In the genomic region with DNA sequence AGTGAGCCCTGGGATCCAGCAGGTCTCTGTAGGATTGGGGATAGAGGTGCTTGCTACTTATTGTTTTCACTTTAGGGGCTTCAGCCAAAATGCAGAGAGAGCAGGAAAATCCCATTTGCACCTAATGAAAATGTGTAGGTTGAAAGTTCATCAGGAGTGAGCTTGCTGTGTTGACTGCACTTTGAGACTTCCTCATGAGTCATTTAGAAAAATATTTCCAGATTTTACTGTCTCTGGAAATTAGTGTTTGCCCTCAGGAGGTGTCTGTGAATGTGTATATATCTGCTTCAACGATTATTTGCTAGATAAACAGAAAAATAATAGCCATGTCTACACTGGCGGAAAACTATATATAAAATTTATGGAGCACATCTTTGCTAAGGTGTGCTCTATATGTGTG, we compare ENCODE assay signal across 1 cellular context.
TF ChIP-seq lines count a peak whose summit lies in the region.

No MANE protein-coding gene starts in this region.

TF ChIP-seq in HepG2, 621 proteins besides CTCF, POLR2A, EP300 and RAD21 (continued from another document and continues in another):
- TF ChIP-seq, protein P1, sequence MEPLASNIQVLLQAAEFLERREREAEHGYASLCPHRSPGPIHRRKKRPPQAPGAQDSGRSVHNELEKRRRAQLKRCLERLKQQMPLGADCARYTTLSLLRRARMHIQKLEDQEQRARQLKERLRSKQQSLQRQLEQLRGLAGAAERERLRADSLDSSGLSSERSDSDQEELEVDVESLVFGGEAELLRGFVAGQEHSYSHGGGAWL (CRISPR knock-in tag; IDR thresholded peaks at IDR 0.05) = no peak
- no peak for TF ChIP-seq ZNF337 (CRISPR knock-in tag; IDR thresholded peaks at IDR 0.05; ENCODE audit: borderline replicate concordance, low read depth)
- TF ChIP-seq MAFK (conservative IDR thresholded peaks at IDR 0.05 in 1 of 2, IDR thresholded peaks at IDR 0.05 in 1 of 2; ENCODE audit: low read length in 2 of 2) = peak in 1 of 2 experiments; percentile 37; a peak in 1 of 4 replicates
- no peak for TF ChIP-seq ZNF383 (CRISPR knock-in tag; IDR thresholded peaks at IDR 0.05; ENCODE audit: borderline replicate concordance)
- no peak for TF ChIP-seq ZNF496 (CRISPR knock-in tag; IDR thresholded peaks at IDR 0.05; ENCODE audit: insufficient replicate concordance)
- no peak for TF ChIP-seq MYNN (CRISPR knock-in tag; IDR thresholded peaks at IDR 0.05; ENCODE audit: low read depth)
- TF ChIP-seq, protein P2, sequence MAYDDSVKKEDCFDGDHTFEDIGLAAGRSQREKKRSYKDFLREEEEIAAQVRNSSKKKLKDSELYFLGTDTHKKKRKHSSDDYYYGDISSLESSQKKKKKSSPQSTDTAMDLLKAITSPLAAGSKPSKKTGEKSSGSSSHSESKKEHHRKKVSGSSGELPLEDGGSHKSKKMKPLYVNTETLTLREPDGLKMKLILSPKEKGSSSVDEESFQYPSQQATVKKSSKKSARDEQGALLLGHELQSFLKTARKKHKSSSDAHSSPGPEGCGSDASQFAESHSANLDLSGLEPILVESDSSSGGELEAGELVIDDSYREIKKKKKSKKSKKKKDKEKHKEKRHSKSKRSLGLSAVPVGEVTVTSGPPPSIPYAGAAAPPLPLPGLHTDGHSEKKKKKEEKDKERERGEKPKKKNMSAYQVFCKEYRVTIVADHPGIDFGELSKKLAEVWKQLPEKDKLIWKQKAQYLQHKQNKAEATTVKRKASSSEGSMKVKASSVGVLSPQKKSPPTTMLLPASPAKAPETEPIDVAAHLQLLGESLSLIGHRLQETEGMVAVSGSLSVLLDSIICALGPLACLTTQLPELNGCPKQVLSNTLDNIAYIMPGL (CRISPR knock-in tag; IDR thresholded peaks at IDR 0.05; ENCODE audit: borderline replicate concordance in 1 of 2, low read depth in 1 of 2) = no peak
- TF ChIP-seq, protein P3, sequence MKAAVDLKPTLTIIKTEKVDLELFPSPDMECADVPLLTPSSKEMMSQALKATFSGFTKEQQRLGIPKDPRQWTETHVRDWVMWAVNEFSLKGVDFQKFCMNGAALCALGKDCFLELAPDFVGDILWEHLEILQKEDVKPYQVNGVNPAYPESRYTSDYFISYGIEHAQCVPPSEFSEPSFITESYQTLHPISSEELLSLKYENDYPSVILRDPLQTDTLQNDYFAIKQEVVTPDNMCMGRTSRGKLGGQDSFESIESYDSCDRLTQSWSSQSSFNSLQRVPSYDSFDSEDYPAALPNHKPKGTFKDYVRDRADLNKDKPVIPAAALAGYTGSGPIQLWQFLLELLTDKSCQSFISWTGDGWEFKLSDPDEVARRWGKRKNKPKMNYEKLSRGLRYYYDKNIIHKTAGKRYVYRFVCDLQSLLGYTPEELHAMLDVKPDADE (CRISPR knock-in tag; IDR thresholded peaks at IDR 0.05) = no peak
- TF ChIP-seq, protein P4, sequence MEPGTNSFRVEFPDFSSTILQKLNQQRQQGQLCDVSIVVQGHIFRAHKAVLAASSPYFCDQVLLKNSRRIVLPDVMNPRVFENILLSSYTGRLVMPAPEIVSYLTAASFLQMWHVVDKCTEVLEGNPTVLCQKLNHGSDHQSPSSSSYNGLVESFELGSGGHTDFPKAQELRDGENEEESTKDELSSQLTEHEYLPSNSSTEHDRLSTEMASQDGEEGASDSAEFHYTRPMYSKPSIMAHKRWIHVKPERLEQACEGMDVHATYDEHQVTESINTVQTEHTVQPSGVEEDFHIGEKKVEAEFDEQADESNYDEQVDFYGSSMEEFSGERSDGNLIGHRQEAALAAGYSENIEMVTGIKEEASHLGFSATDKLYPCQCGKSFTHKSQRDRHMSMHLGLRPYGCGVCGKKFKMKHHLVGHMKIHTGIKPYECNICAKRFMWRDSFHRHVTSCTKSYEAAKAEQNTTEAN (CRISPR knock-in tag; conservative IDR thresholded peaks at IDR 0.05) = no peak
- TF ChIP-seq CEBPB (IDR thresholded peaks at IDR 0.05; ENCODE audit: borderline replicate concordance, low read depth, low read length) = no peak
- TF ChIP-seq FOSL2 (CRISPR knock-in tag; IDR thresholded peaks at IDR 0.05) = peak; percentile 70
- no peak for TF ChIP-seq SKI (IDR thresholded peaks at IDR 0.05; ENCODE audit: partially characterized antibody)
- TF ChIP-seq ZNF251 (CRISPR knock-in tag; IDR thresholded peaks at IDR 0.05) = no peak
- TF ChIP-seq SIX1 (CRISPR knock-in tag; IDR thresholded peaks at IDR 0.05; ENCODE audit: borderline replicate concordance) = no peak
- TF ChIP-seq ELF3 (CRISPR knock-in tag; IDR thresholded peaks at IDR 0.05) = peak; percentile 78
- no peak for TF ChIP-seq ZNF143 (CRISPR knock-in tag; IDR thresholded peaks at IDR 0.05)
- TF ChIP-seq GATA4 (IDR thresholded peaks at IDR 0.05; ENCODE audit: borderline replicate concordance, low read depth) = no peak
- TF ChIP-seq KDM5A (IDR thresholded peaks at IDR 0.05; ENCODE audit: borderline replicate concordance, low read length) = no peak
- no peak for TF ChIP-seq MIER3 (CRISPR knock-in tag; IDR thresholded peaks at IDR 0.05; ENCODE audit: borderline replicate concordance)
- TF ChIP-seq ZNF180 (CRISPR knock-in tag; IDR thresholded peaks at IDR 0.05; ENCODE audit: borderline replicate concordance, low read depth) = no peak
- TF ChIP-seq ZNF619 (CRISPR knock-in tag; IDR thresholded peaks at IDR 0.05) = no peak
- no peak for TF ChIP-seq FOXC1 (CRISPR knock-in tag; IDR thresholded peaks at IDR 0.05; ENCODE audit: borderline replicate concordance)
- TF ChIP-seq ZNF382 (CRISPR knock-in tag; IDR thresholded peaks at IDR 0.05; ENCODE audit: borderline replicate concordance) = no peak
- no peak for TF ChIP-seq ZBTB7A (CRISPR knock-in tag; IDR thresholded peaks at IDR 0.05)
- TF ChIP-seq, protein P5, sequence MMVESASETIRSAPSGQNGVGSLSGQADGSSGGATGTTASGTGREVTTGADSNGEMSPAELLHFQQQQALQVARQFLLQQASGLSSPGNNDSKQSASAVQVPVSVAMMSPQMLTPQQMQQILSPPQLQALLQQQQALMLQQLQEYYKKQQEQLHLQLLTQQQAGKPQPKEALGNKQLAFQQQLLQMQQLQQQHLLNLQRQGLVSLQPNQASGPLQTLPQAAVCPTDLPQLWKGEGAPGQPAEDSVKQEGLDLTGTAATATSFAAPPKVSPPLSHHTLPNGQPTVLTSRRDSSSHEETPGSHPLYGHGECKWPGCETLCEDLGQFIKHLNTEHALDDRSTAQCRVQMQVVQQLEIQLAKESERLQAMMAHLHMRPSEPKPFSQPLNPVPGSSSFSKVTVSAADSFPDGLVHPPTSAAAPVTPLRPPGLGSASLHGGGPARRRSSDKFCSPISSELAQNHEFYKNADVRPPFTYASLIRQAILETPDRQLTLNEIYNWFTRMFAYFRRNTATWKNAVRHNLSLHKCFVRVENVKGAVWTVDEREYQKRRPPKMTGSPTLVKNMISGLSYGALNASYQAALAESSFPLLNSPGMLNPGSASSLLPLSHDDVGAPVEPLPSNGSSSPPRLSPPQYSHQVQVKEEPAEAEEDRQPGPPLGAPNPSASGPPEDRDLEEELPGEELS (CRISPR knock-in tag; IDR thresholded peaks at IDR 0.05) = no peak
- TF ChIP-seq, protein P6, sequence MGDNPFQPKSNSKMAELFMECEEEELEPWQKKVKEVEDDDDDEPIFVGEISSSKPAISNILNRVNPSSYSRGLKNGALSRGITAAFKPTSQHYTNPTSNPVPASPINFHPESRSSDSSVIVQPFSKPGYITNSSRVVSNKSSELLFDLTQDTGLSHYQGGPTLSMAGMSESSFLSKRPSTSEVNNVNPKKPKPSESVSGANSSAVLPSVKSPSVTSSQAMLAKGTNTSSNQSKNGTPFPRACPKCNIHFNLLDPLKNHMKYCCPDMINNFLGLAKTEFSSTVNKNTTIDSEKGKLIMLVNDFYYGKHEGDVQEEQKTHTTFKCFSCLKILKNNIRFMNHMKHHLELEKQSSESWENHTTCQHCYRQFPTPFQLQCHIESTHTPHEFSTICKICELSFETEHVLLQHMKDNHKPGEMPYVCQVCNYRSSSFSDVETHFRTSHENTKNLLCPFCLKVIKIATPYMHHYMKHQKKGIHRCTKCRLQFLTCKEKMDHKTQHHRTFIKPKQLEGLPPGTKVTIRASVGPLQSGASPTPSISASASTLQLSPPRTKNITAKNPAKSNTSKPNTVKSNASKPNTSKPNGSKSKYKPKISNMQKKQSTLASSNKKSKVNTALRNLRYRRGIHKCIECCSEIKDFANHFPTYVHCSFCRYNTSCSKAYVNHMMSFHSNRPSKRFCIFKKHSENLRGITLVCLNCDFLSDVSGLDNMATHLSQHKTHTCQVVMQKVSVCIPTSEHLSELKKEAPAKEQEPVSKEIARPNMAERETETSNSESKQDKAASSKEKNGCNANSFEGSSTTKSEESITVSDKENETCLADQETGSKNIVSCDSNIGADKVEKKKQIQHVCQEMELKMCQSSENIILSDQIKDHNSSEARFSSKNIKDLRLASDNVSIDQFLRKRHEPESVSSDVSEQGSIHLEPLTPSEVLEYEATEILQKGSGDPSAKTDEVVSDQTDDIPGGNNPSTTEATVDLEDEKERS (CRISPR knock-in tag; IDR thresholded peaks at IDR 0.05) = no peak
- TF ChIP-seq RFX3 (CRISPR knock-in tag; IDR thresholded peaks at IDR 0.05) = no peak
- peak; percentile 33; the same call in 1 of the 2 replicates for TF ChIP-seq MIXL1 (CRISPR knock-in tag; IDR thresholded peaks at IDR 0.05)
- no peak for TF ChIP-seq KAT7 (CRISPR knock-in tag; IDR thresholded peaks at IDR 0.05; ENCODE audit: borderline replicate concordance)
- no peak for TF ChIP-seq ZNF510 (CRISPR knock-in tag; IDR thresholded peaks at IDR 0.05; ENCODE audit: low read depth)
- TF ChIP-seq, protein P7, sequence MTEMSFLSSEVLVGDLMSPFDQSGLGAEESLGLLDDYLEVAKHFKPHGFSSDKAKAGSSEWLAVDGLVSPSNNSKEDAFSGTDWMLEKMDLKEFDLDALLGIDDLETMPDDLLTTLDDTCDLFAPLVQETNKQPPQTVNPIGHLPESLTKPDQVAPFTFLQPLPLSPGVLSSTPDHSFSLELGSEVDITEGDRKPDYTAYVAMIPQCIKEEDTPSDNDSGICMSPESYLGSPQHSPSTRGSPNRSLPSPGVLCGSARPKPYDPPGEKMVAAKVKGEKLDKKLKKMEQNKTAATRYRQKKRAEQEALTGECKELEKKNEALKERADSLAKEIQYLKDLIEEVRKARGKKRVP (CRISPR knock-in tag; IDR thresholded peaks at IDR 0.05) = no peak
- TF ChIP-seq NFIC (IDR thresholded peaks at IDR 0.05; ENCODE audit: low read length) = no peak
- TF ChIP-seq MLLT10 (CRISPR knock-in tag; IDR thresholded peaks at IDR 0.05) = no peak
- TF ChIP-seq, protein P8, sequence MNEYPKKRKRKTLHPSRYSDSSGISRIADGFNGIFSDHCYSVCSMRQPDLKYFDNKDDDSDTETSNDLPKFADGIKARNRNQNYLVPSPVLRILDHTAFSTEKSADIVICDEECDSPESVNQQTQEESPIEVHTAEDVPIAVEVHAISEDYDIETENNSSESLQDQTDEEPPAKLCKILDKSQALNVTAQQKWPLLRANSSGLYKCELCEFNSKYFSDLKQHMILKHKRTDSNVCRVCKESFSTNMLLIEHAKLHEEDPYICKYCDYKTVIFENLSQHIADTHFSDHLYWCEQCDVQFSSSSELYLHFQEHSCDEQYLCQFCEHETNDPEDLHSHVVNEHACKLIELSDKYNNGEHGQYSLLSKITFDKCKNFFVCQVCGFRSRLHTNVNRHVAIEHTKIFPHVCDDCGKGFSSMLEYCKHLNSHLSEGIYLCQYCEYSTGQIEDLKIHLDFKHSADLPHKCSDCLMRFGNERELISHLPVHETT (CRISPR knock-in tag; conservative IDR thresholded peaks at IDR 0.05) = no peak
- TF ChIP-seq RXRA (CRISPR knock-in tag; IDR thresholded peaks at IDR 0.05) = no peak
- peak; percentile 69; the same call in 1 of the 2 replicates for TF ChIP-seq JUN (CRISPR knock-in tag; IDR thresholded peaks at IDR 0.05)
- TF ChIP-seq ZNF343 (CRISPR knock-in tag; IDR thresholded peaks at IDR 0.05) = no peak
- TF ChIP-seq, protein P9, sequence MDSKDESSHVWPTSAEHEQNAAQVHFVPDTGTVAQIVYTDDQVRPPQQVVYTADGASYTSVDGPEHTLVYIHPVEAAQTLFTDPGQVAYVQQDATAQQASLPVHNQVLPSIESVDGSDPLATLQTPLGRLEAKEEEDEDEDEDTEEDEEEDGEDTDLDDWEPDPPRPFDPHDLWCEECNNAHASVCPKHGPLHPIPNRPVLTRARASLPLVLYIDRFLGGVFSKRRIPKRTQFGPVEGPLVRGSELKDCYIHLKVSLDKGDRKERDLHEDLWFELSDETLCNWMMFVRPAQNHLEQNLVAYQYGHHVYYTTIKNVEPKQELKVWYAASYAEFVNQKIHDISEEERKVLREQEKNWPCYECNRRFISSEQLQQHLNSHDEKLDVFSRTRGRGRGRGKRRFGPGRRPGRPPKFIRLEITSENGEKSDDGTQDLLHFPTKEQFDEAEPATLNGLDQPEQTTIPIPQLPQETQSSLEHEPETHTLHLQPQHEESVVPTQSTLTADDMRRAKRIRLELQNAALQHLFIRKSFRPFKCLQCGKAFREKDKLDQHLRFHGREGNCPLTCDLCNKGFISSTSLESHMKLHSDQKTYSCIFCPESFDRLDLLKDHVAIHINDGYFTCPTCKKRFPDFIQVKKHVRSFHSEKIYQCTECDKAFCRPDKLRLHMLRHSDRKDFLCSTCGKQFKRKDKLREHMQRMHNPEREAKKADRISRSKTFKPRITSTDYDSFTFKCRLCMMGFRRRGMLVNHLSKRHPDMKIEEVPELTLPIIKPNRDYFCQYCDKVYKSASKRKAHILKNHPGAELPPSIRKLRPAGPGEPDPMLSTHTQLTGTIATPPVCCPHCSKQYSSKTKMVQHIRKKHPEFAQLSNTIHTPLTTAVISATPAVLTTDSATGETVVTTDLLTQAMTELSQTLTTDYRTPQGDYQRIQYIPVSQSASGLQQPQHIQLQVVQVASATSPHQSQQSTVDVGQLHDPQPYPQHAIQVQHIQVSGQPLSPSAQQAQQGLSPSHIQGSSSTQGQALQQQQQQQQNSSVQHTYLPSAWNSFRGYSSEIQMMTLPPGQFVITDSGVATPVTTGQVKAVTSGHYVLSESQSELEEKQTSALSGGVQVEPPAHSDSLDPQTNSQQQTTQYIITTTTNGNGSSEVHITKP (CRISPR knock-in tag; IDR thresholded peaks at IDR 0.05; ENCODE audit: low read depth) = no peak
- TF ChIP-seq CENPT (CRISPR knock-in tag; IDR thresholded peaks at IDR 0.05; ENCODE audit: low read depth) = no peak
- no peak for TF ChIP-seq MED13 (CRISPR knock-in tag; IDR thresholded peaks at IDR 0.05)
- TF ChIP-seq ZNF589 (CRISPR knock-in tag; conservative IDR thresholded peaks at IDR 0.05) = no peak
- TF ChIP-seq, protein P10, sequence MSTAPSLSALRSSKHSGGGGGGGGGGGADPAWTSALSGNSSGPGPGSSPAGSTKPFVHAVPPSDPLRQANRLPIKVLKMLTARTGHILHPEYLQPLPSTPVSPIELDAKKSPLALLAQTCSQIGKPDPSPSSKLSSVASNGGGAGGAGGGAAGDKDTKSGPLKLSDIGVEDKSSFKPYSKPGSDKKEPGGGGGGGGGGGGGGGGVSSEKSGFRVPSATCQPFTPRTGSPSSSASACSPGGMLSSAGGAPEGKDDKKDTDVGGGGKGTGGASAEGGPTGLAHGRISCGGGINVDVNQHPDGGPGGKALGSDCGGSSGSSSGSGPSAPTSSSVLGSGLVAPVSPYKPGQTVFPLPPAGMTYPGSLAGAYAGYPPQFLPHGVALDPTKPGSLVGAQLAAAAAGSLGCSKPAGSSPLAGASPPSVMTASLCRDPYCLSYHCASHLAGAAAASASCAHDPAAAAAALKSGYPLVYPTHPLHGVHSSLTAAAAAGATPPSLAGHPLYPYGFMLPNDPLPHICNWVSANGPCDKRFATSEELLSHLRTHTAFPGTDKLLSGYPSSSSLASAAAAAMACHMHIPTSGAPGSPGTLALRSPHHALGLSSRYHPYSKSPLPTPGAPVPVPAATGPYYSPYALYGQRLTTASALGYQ (CRISPR knock-in tag; IDR thresholded peaks at IDR 0.05) = no peak
- no peak for TF ChIP-seq FOXK2 (IDR thresholded peaks at IDR 0.05)
